8 cellular contexts compared by ENCODE assay signal in the genomic region with DNA sequence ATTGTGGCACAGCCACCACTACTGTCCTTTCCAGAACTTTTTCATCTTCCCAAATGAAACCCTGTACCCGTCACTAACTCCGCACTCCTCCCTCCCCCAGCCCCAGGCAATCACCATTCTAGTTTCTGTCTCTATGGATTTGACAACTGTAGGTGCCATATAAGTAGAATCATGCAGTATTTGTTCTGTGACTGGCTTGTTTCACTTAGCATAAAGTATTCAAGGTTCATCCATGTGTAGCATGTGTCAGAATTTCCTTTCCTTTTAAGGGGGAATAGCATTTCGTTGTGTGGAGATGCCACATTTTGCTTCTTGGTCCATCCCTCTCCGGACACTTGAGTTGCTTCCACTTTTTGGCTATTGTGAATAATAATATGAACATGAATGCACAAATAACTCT. TPM values are rescaled to one million over a fixed set of nuclear protein-coding genes. Genes with fewer than 3 reads are reported as not detected.
A peak's percentile ranks its signal among the peaks of the same experiment; 100 is the strongest.
DNase-seq lines count a peak whose midpoint lies in the region; ATAC-seq and TF ChIP-seq lines count a peak whose summit lies in the region.

No MANE protein-coding gene starts in this region.

- H3K9me3 ChIP-seq in A673 (ENCODE audit: low read depth, low read length, poor library complexity, severe bottlenecking) = no peaks in the 10 kb centered on the region
- H3K9me3 ChIP-seq in lower lobe of right lung = no peaks in the 10 kb centered on the region

- peak overlapping the region; percentile 84 for H3K4me3 ChIP-seq in A673 (ENCODE audit: low read depth, low read length, poor library complexity, severe bottlenecking)
- H3K4me3 ChIP-seq in H7 (ENCODE audit: insufficient read depth, low read depth, low read length) = peak overlapping the region; percentile 91
- peak overlapping the region; percentile 85 for H3K4me3 ChIP-seq in lower lobe of right lung

- peaks cover 10% of the 10 kb centered on the region for H3K4me1 ChIP-seq in A673 (ENCODE audit: insufficient read depth, low read length, poor library complexity, severe bottlenecking)
- peaks cover 18% of the 10 kb centered on the region for H3K4me1 ChIP-seq in lower lobe of right lung

- H3K36me3 ChIP-seq in A673 (ENCODE audit: insufficient read depth, low read length, poor library complexity, severe bottlenecking) (peaks cover 16% of the 10 kb centered on the region), H7 (replicated peaks; ENCODE audit: control insufficient read depth, insufficient read depth, low read length) (peaks cover 2% of the 10 kb centered on the region; the same call in 1 of the 2 replicates), lower lobe of right lung (no peaks in the 10 kb centered on the region)

- peak overlapping the region; percentile 45 for H3K27ac Mint-ChIP-seq in activated naive CD8-positive, alpha-beta T cell treated with anti-CD3 and anti-CD28 coated beads, Interleukin-2, amount 50 U/mL, for 24 hours

- peaks cover 10% of the 10 kb centered on the region for H3K36me3 Mint-ChIP-seq in activated naive CD8-positive, alpha-beta T cell treated with anti-CD3 and anti-CD28 coated beads, Interleukin-2, amount 50 U/mL, for 24 hours (ENCODE audit: low read depth)

- no peaks in the 10 kb centered on the region for H3K27me3 ChIP-seq in A673 (replicated peaks; ENCODE audit: insufficient read depth, low read depth, low read length, poor library complexity)
- no peaks in the 10 kb centered on the region for H3K27me3 ChIP-seq in H7 (ENCODE audit: control insufficient read depth, insufficient read depth, low read length)
- no peaks in the 10 kb centered on the region for H3K27me3 ChIP-seq in lower lobe of right lung (ENCODE audit: low read depth)

- H3K4me3 Mint-ChIP-seq in activated naive CD8-positive, alpha-beta T cell treated with anti-CD3 and anti-CD28 coated beads, Interleukin-2, amount 50 U/mL, for 24 hours = peak overlapping the region; percentile 95

- no peaks in the 10 kb centered on the region for H3K27me3 Mint-ChIP-seq in activated naive CD8-positive, alpha-beta T cell treated with anti-CD3 and anti-CD28 coated beads, Interleukin-2, amount 50 U/mL, for 24 hours

- ATAC-seq in activated naive CD8-positive, alpha-beta T cell treated with anti-CD3 and anti-CD28 coated beads, Interleukin-2, amount 50 U/mL, for 24 hours = no peak
- ATAC-seq in lower lobe of right lung = no peak

- CTCF ChIA-PET in A673 (lab: Charles Lee) (no interaction called here), GM10248 (lab: Yijun Ruan, JAX) (no interaction called here)

- intact Hi-C loops in A673 (cut with micrococcal nuclease; ENCODE audit: unreplicated experiment) (loop anchor here (2.0 kb wide), 1 partner anchor 40 kb away; no protein-coding TSS in a partner anchor), lower lobe of right lung (cut with DNase I) (no loop called here)

- BruUV-seq in A673 (replicated peaks; lab: Mats Ljungman, UMichigan) = no TSS peak

- DNase-seq in A673 (ENCODE audit: low spot score) = no peak
- DNase-seq in H7 = no peak
- no peak for DNase-seq in activated naive CD8-positive, alpha-beta T cell treated with anti-CD3 and anti-CD28 coated beads, Interleukin-2, amount 50 U/mL, for 24 hours
- no peak for DNase-seq in lower lobe of right lung
- no peak for DNase-seq in GM10248 (ENCODE audit: extremely low spot score)
- DNase-seq in islet precursor cell = no peak
- DNase-seq in D341Med (ENCODE audit: low spot score) = no peak
- no peak for DNase-seq in SKM-1 (lab: John Stamatoyannopoulos, UW; ENCODE audit: unreplicated experiment)

- H3K9me3 Mint-ChIP-seq in activated naive CD8-positive, alpha-beta T cell treated with anti-CD3 and anti-CD28 coated beads, Interleukin-2, amount 50 U/mL, for 24 hours = no peaks in the 10 kb centered on the region

- H3K4me1 Mint-ChIP-seq in activated naive CD8-positive, alpha-beta T cell treated with anti-CD3 and anti-CD28 coated beads, Interleukin-2, amount 50 U/mL, for 24 hours = peaks cover 26% of the 10 kb centered on the region

- POLR2A ChIA-PET in A673 (lab: Charles Lee; ENCODE audit: low non-redundant PET) = no interaction called here
- POLR2A ChIA-PET in GM10248 (lab: Yijun Ruan, JAX) = no interaction called here

- no peak overlapping the region for H3K27ac ChIP-seq in A673 (ENCODE audit: low read depth, low read length, poor library complexity, severe bottlenecking)
- no peak overlapping the region for H3K27ac ChIP-seq in lower lobe of right lung

- TF ChIP-seq CTCF in A673 (conservative IDR thresholded peaks at IDR 0.05; ENCODE audit: low read depth, low read length) (no peak), lower lobe of right lung (IDR thresholded peaks at IDR 0.05) (no peak), GM10248 (IDR thresholded peaks at IDR 0.05; ENCODE audit: control extremely low read depth, extremely low read depth, low read depth, missing control alignments) (no peak)

RNA-seq across cellular contexts. Expression of a gene that starts 0.8 kb away (rescaled TPM):
- total RNA-seq in A673 (2021) (48.1 and 49.6 TPM in 2 replicates), lower lobe of right lung (1.3 TPM)
- 14.9 and 24.8 TPM in 2 replicates for total RNA-seq in H7 (2014; rRNA removed; shearing (Covaris generic))

RNA-seq across cellular contexts. Expression of a gene that starts 19.0 kb away (rescaled TPM):
- 5.4 and 6.3 TPM in 2 replicates for total RNA-seq in A673 (2021)
- total RNA-seq in H7 (2014; rRNA removed; shearing (Covaris generic)) = 0.11 and 0.38 TPM in 2 replicates
- 2.1 TPM for total RNA-seq in lower lobe of right lung

RNA-seq across cellular contexts. Expression of a gene that starts 44.4 kb away (rescaled TPM):
- total RNA-seq in A673 (2021) (not detected in 2 replicates), lower lobe of right lung (0.53 TPM)
- not detected in 2 replicates for total RNA-seq in H7 (2014; rRNA removed; shearing (Covaris generic))
